1 cellular context compared by ENCODE assay signal in the genomic region with DNA sequence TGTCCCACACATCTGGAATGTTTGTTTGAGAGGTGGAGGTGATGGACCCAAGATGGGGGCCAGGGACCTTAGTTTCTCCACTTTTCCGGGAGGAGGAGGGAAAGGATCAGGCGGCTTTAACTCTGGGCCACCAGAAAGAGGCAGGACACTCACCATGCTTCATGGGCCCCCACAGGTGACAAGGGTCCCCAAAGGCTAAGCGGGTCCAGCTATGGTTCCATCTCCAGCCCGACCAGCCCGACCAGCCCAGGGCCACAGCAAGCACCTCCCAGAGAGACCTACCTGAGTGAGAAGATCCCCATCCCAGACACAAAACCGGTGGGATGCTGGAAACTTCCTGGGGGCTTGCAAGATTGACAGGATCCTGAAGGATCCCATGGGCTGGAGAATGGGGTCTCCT.
TF ChIP-seq lines count a peak whose summit lies in the region.

No MANE protein-coding gene starts in this region.

TF ChIP-seq in HepG2, 621 proteins besides CTCF, POLR2A, EP300 and RAD21:
- TF ChIP-seq POGZ (CRISPR knock-in tag; IDR thresholded peaks at IDR 0.05): no peak
- 0 out of 2 replicates have a peak, but pooled peaks have one; percentile 8 for TF ChIP-seq ZNF547 (CRISPR knock-in tag; IDR thresholded peaks at IDR 0.05)
- no peak for TF ChIP-seq MZF1 (CRISPR knock-in tag; IDR thresholded peaks at IDR 0.05; ENCODE audit: borderline replicate concordance)
